Comparison of ENCODE assay signal across 8 cellular contexts in the genomic region with DNA sequence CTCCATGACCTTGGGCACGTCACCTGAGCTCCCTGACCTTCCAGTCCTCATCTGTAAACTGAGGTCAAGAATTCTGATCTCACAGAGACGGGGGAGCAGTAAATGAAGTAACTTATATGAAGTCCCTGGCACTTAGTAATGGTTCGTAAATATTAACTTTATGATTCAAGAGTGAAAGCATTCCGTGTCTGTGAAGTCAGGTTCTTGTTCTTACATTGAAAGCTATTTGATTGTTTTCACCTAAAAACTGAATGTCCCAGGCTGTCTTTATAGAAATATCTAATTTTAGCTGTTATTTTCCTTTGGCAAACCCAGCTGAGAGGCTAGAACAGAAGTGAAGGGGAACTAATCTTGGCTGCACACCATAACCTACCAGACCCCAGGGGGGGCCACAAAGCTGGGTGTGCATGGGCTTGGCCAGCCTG.
DNase-seq lines count a peak whose midpoint lies in the region; ATAC-seq and TF ChIP-seq lines count a peak whose summit lies in the region.

No MANE protein-coding gene starts in this region.

- no peaks in the 10 kb centered on the region for H3K27me3 ChIP-seq in foreskin keratinocyte

- ATAC-seq in foreskin keratinocyte: no peak
- ATAC-seq in GM19463 (IDR thresholded peaks at IDR 0.05; ENCODE audit: unreplicated experiment): no peak

- peaks cover 43% of the 10 kb centered on the region for H3K4me1 ChIP-seq in foreskin keratinocyte

- TF ChIP-seq CTCF in VCaP (conservative IDR thresholded peaks at IDR 0.05) (no peak), foreskin keratinocyte (conservative IDR thresholded peaks at IDR 0.05) (no peak)

- DNase-seq in EH (ENCODE audit: low read depth): peak; percentile 31
- no peak for DNase-seq in foreskin keratinocyte
- DNase-seq in renal cortical epithelial cell (ENCODE audit: low read depth): peak; percentile 28
- no peak for DNase-seq in cerebellar cortex (ENCODE audit: low spot score)
- DNase-seq in NCI-H2081 (lab: John Stamatoyannopoulos, UW): no peak
- DNase-seq in GM19238 (ENCODE audit: insufficient read length, low spot score): no peak

- H3K27ac ChIP-seq in VCaP: peak overlapping the region; percentile 79
- H3K27ac ChIP-seq in foreskin keratinocyte: peak overlapping the region; percentile 52

Comparison
In these comparisons a context has a peak if more than half of its experiments do, and no peak if none do; other contexts are left out.
1. DNase-seq: peak in EH (single experiment) and renal cortical epithelial cell (single experiment); none in foreskin keratinocyte (0 of 2), cerebellar cortex (single experiment), NCI-H2081 (0 of 2) and GM19238 (single experiment).